34 cellular contexts compared by ENCODE assay signal in the genomic region with DNA sequence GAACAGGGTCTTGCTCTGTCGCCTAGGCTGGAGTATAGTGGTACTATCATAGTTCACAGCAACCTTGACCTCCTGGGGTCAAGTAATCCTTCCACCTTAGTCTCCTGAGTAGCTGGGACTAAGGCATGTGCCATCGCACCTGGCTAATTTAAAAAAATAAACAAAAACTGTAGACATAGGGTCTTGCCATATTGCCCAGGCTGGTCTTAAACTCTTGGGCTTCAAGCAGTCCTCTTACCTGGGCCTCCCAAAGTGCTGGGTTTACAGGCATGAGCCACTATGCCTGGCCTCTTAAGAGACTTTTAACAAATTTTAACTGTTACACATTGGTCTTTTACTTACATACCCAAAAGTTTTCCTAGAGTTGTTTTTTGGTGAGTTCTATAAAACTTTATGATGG.
"Had no signal": no experiment of that assay in that cellular context is flagged by ENCODE, and none has a peak within 500 bp of the region (broad histone marks: within the 10 kb centered on the region; RNA-seq: fewer than 3 reads in every experiment).

No MANE protein-coding gene starts in this region.

- H3K9me3 ChIP-seq: ascending aorta had no signal

- H3K27me3 ChIP-seq: ascending aorta, cardiac muscle cell had no signal

- H3K4me3 Mint-ChIP-seq: activated CD4-positive, alpha-beta T cell treated with anti-CD3 and anti-CD28 coated beads, Interleukin-2, amount 10 ng/mL, durations not matched to agents 24 days and 14 days; activated CD8-positive, alpha-beta T cell treated with anti-CD3 and anti-CD28 coated beads for 36 hours; activated naive CD4-positive, alpha-beta T cell treated with anti-CD3 and anti-CD28 coated beads, Interleukin-2, amount 50 U/mL, for 24 hours; activated naive CD8-positive, alpha-beta T cell treated with anti-CD3 and anti-CD28 coated beads, Interleukin-2, amount 10 ng/mL, durations not matched to agents 7 days and 5 days; activated T-cell treated with anti-CD3 and anti-CD28 coated beads, Interleukin-2, amount 50 U/mL, for 24 hours; central memory CD8-positive, alpha-beta T cell had no signal

- ATAC-seq: activated CD8-positive, alpha-beta T cell treated with anti-CD3 and anti-CD28 coated beads for 36 hours; Right ventricle myocardium inferior; SK-N-SH treated with all-trans-retinoic acid at 6 μM for 48 hours had no signal

- H3K27me3 Mint-ChIP-seq: activated CD4-positive, alpha-beta T cell treated with anti-CD3 and anti-CD28 coated beads, Interleukin-2, amount 10 ng/mL, durations not matched to agents 24 days and 14 days; activated CD8-positive, alpha-beta T cell treated with anti-CD3 and anti-CD28 coated beads for 36 hours; activated naive CD4-positive, alpha-beta T cell treated with anti-CD3 and anti-CD28 coated beads, Interleukin-2, amount 50 U/mL, for 24 hours; activated naive CD8-positive, alpha-beta T cell treated with anti-CD3 and anti-CD28 coated beads, Interleukin-2, amount 10 ng/mL, durations not matched to agents 7 days and 5 days; activated T-cell treated with anti-CD3 and anti-CD28 coated beads, Interleukin-2, amount 50 U/mL, for 24 hours; central memory CD8-positive, alpha-beta T cell had no signal

- H3K4me1 ChIP-seq: ascending aorta had no signal

- DNase-seq: activated CD4-positive, alpha-beta T cell treated with anti-CD3 and anti-CD28 coated beads for 1 hour; activated CD4-positive, alpha-beta T cell treated with anti-CD3 and anti-CD28 coated beads, Interleukin-2, amount 10 ng/mL, durations not matched to agents 24 days and 14 days; activated CD4-positive, alpha-beta T cell treated with anti-CD3 and anti-CD28 coated beads, Interleukin-2, amount 50 U/mL, for 4 hours; activated CD4-positive, CD25-positive, alpha-beta regulatory T cell; activated CD8-positive, alpha-beta T cell treated with anti-CD3 and anti-CD28 coated beads for 36 hours; activated gamma-delta T cell; activated naive CD4-positive, alpha-beta T cell treated with Interleukin-2 at 50 U/mL for 16 hours; activated naive CD8-positive, alpha-beta T cell treated with anti-CD3 and anti-CD28 coated beads, Interleukin-2, amount 10 ng/mL, durations not matched to agents 7 days and 5 days; activated T-cell treated with anti-CD3 and anti-CD28 coated beads, Interleukin-2, amount 50 U/mL, for 24 hours; amygdala; NCI-H1105; NCI-H1417 treated with DMSO at 0.1 percent for 48 hours; NCI-H1694; NCI-H1930; NCI-H2081 treated with DMSO at 0.1 percent for 48 hours; NCI-H345; NCI-H526; NCI-H748 treated with DMSO at 0.1 percent for 48 hours; NK-92 treated with Interleukin-12 subunit alpha and Interleukin-12 subunit beta, amount 100 ng/mL, for 24 hours; PC-9; SIG-M5; SW 1271; T-helper 1 cell; T-helper 2 cell; T-helper 9 cell had no signal

- H3K27ac Mint-ChIP-seq: activated CD4-positive, alpha-beta T cell treated with anti-CD3 and anti-CD28 coated beads, Interleukin-2, amount 10 ng/mL, durations not matched to agents 24 days and 14 days; activated CD8-positive, alpha-beta T cell treated with anti-CD3 and anti-CD28 coated beads for 36 hours; activated naive CD4-positive, alpha-beta T cell treated with anti-CD3 and anti-CD28 coated beads, Interleukin-2, amount 50 U/mL, for 24 hours; activated naive CD8-positive, alpha-beta T cell treated with anti-CD3 and anti-CD28 coated beads, Interleukin-2, amount 10 ng/mL, durations not matched to agents 7 days and 5 days; activated T-cell treated with anti-CD3 and anti-CD28 coated beads, Interleukin-2, amount 50 U/mL, for 24 hours; activated T-helper 2 cell treated with anti-CD3 and anti-CD28 coated beads, Interferon-gamma antibody, Interleukin-2, Interleukin-4, amounts not matched to agents 10 μg/mL and 5 μg/mL and 100 μg/mL, durations not matched to agents 14 hours and 24 hours and 36 hours had no signal

- H2AFZ ChIP-seq: PC-9 had no signal

- H3K4me3 ChIP-seq: ascending aorta, cardiac muscle cell, PC-9 had no signal

- H3K4me2 ChIP-seq: PC-9 had no signal

- H3K9me3 Mint-ChIP-seq: activated CD4-positive, alpha-beta T cell treated with anti-CD3 and anti-CD28 coated beads, Interleukin-2, amount 10 ng/mL, durations not matched to agents 24 days and 14 days; activated CD8-positive, alpha-beta T cell treated with anti-CD3 and anti-CD28 coated beads for 36 hours; activated naive CD4-positive, alpha-beta T cell treated with anti-CD3 and anti-CD28 coated beads, Interleukin-2, amount 50 U/mL, for 24 hours; activated naive CD8-positive, alpha-beta T cell treated with anti-CD3 and anti-CD28 coated beads, Interleukin-2, amount 10 ng/mL, durations not matched to agents 7 days and 5 days; activated T-cell treated with anti-CD3 and anti-CD28 coated beads, Interleukin-2, amount 50 U/mL, for 24 hours; activated T-helper 2 cell treated with anti-CD3 and anti-CD28 coated beads, Interferon-gamma antibody, Interleukin-2, Interleukin-4, amounts not matched to agents 10 μg/mL and 5 μg/mL and 100 μg/mL, durations not matched to agents 14 hours and 24 hours and 36 hours; central memory CD8-positive, alpha-beta T cell had no signal

- H3K36me3 ChIP-seq: ascending aorta, cardiac muscle cell had no signal

- H3K27ac ChIP-seq: ascending aorta, cardiac muscle cell, PC-9, RWPE1, VCaP had no signal
